ENCODE assay signal across 18 cellular contexts in genomic region chr20:34999782-35000181, GRCh38. TPM values are rescaled to one million over a fixed set of nuclear protein-coding genes. Genes with fewer than 3 reads are reported as not detected.
"Had no signal": no experiment of that assay in that cellular context is flagged by ENCODE, and none has a peak within 500 bp of the region (broad histone marks: within the 10 kb centered on the region; RNA-seq: fewer than 3 reads in every experiment).

No MANE protein-coding gene starts in this region.

- H3K27me3 ChIP-seq: heart left ventricle, right atrium auricular region, testis, tibial nerve, upper lobe of right lung had no signal

- H3K4me1 Mint-ChIP-seq: nephron had no signal

- H3K4me3 ChIP-seq: heart left ventricle, right atrium auricular region, smooth muscle cell, testis, tibial nerve, upper lobe of right lung had no signal

- H3K4me3 Mint-ChIP-seq: effector memory CD8-positive, alpha-beta T cell; nephron had no signal

- H3K9me3 Mint-ChIP-seq: effector memory CD8-positive, alpha-beta T cell; naive B cell; nephron had no signal

- ATAC-seq: effector memory CD8-positive, alpha-beta T cell; foreskin keratinocyte; heart left ventricle; left colon; stimulated activated naive CD8-positive, alpha-beta T cell treated with anti-CD3 and anti-CD28 coated beads, Interleukin-15, Interleukin-2, amounts not matched to agents 100 U/mL and 50 U/mL, for 24 hours; upper lobe of right lung had no signal

- H3K4me1 ChIP-seq: foreskin keratinocyte, testis, upper lobe of right lung had no signal

- H3K4me2 ChIP-seq: smooth muscle cell had no signal

- H3K27ac ChIP-seq: foreskin keratinocyte, right atrium auricular region, testis, tibial nerve, upper lobe of right lung had no signal

- DNase-seq: central memory CD4-positive, alpha-beta T cell; effector memory CD8-positive, alpha-beta T cell; erythroblast; foreskin keratinocyte; hippocampal formation; left colon; mesendoderm; naive B cell; stimulated activated CD4-positive, alpha-beta T cell treated with anti-CD3 and anti-CD28 coated beads, Interleukin-2, amount 100 ng/mL, for 48 hours; stimulated activated naive CD8-positive, alpha-beta T cell treated with anti-CD3 and anti-CD28 coated beads, Interleukin-15, Interleukin-2, amounts not matched to agents 100 U/mL and 50 U/mL, for 24 hours; testis; upper lobe of right lung had no signal

- H3K9me3 ChIP-seq: heart left ventricle, right atrium auricular region, testis, tibial nerve, upper lobe of right lung had no signal

- H3K27me3 Mint-ChIP-seq: effector memory CD8-positive, alpha-beta T cell; naive B cell had no signal

- H3K27ac Mint-ChIP-seq: nephron had no signal

RNA-seq across cellular contexts. Expression of gene MYH7B, which starts 44.1 kb away (rescaled TPM):
- total RNA-seq: endothelial cell of umbilical vein, smooth muscle cell had no signal
